ENCODE assay signal across 18 cellular contexts in genomic region chr21:32083175-32083574, GRCh38.
DNase-seq lines count a peak whose midpoint lies in the region; ATAC-seq, FAIRE-seq and TF ChIP-seq lines count a peak whose summit lies in the region.
"Had no signal": no experiment of that assay in that cellular context is flagged by ENCODE, and none has a peak within 500 bp of the region (broad histone marks: within the 10 kb centered on the region; RNA-seq: fewer than 3 reads in every experiment).

No MANE protein-coding gene starts in this region.

- no peaks in the 10 kb centered on the region for H3K27me3 ChIP-seq in bronchial epithelial cell (ENCODE audit: control insufficient read depth, insufficient read depth, low read length)
- H3K27me3 ChIP-seq: left lung had no signal

- intact Hi-C loops in cardiac septum (cut with DNase I), result no loop called here

- ATAC-seq in HG02759 (IDR thresholded peaks at IDR 0.05; ENCODE audit: unreplicated experiment) (no peak), GM18502 (IDR thresholded peaks at IDR 0.05; ENCODE audit: poor library complexity, unreplicated experiment) (no peak)
- ATAC-seq: HepG2, left lung, sciatic nerve had no signal

- peak; percentile 94 for FAIRE-seq in bronchial epithelial cell (lab: Jason Lieb, UNC)
- FAIRE-seq: endometrium, GM19239, HepG2 had no signal

- TF ChIP-seq CTCF in bronchial epithelial cell (IDR thresholded peaks at IDR 0.05; ENCODE audit: insufficient read depth, low read length, severe bottlenecking), result no peak

- peak; percentile 45 for DNase-seq in DMS 273 treated with DMSO at 0.1 percent for 48 hours (lab: John Stamatoyannopoulos, UW)
- peak; percentile 86 for DNase-seq in NCI-H1105 (lab: John Stamatoyannopoulos, UW)
- peak; percentile 96 for DNase-seq in NCI-H345 treated with DMSO at 0.1 percent for 48 hours (lab: John Stamatoyannopoulos, UW; ENCODE audit: unreplicated experiment)
- DNase-seq in bronchial epithelial cell (ENCODE audit: low read depth), result peak; percentile 4
- no peak for DNase-seq in cardiac septum (ENCODE audit: low spot score)
- no peak for DNase-seq in NCI-H2196 treated with DMSO at 0.1 percent for 48 hours (lab: John Stamatoyannopoulos, UW; ENCODE audit: unreplicated experiment)
- DNase-seq: activated CD8-positive, alpha-beta memory T cell treated with anti-CD3 and anti-CD28 coated beads for 24 hours; foreskin melanocyte; HFFc6; left lung; occipital lobe; T-helper 1 cell had no signal

- no peak overlapping the region for H3K4me3 ChIP-seq in bronchial epithelial cell (ENCODE audit: low read depth, low read length)
- H3K4me3 ChIP-seq: left lung had no signal

- H3K36me3 ChIP-seq in bronchial epithelial cell (ENCODE audit: control insufficient read depth, insufficient read depth, low read length), result no peaks in the 10 kb centered on the region
- H3K36me3 ChIP-seq: left lung had no signal

Comparison
In these comparisons a context has a peak if more than half of its experiments do, and no peak if none do; other contexts are left out.
1. DNase-seq: peak in DMS 273 treated with DMSO at 0.1 percent for 48 hours (single experiment), NCI-H1105 (single experiment), NCI-H345 treated with DMSO at 0.1 percent for 48 hours (single experiment) and bronchial epithelial cell (single experiment); none in cardiac septum (single experiment) and NCI-H2196 treated with DMSO at 0.1 percent for 48 hours (single experiment).